In genomic region chr7:2247141-2247985, GRCh38 we compare ENCODE assay signal across 9 cellular contexts. TPM values are rescaled to one million over a fixed set of nuclear protein-coding genes. Genes with fewer than 3 reads are reported as not detected.
DNase-seq lines count a peak whose midpoint lies in the region; ATAC-seq and TF ChIP-seq lines count a peak whose summit lies in the region.
"Had no signal": no experiment of that assay in that cellular context is flagged by ENCODE, and none has a peak within 500 bp of the region (broad histone marks: within the 10 kb centered on the region; RNA-seq: fewer than 3 reads in every experiment).

No MANE protein-coding gene starts in this region.

- H3K27me3 Mint-ChIP-seq in endothelial cell (ENCODE audit: unreplicated experiment), result peaks cover 7% of the 10 kb centered on the region

- H3K36me3 ChIP-seq in Peyer's patch (no peaks in the 10 kb centered on the region), psoas muscle (ENCODE audit: insufficient read depth in 1 of 2, low read depth in 1 of 2) (no peaks in the 10 kb centered on the region)

- H3K4me3 Mint-ChIP-seq in endothelial cell (ENCODE audit: unreplicated experiment), result no peak overlapping the region

- H3K4me3 ChIP-seq in Peyer's patch (no peak overlapping the region), psoas muscle (no peak overlapping the region)
- H3K4me3 ChIP-seq: SK-N-MC had no signal

- H3K36me3 Mint-ChIP-seq in endothelial cell (ENCODE audit: low read depth, unreplicated experiment), result peaks cover 3% of the 10 kb centered on the region

- H3K9me3 ChIP-seq in Peyer's patch (no peaks in the 10 kb centered on the region), psoas muscle (no peaks in the 10 kb centered on the region)

- TF ChIP-seq CTCF in Peyer's patch (IDR thresholded peaks at IDR 0.05) (peak; percentile 28 to 50 (median 38)), endothelial cell (IDR thresholded peaks at IDR 0.05; ENCODE audit: unreplicated experiment) (peak; percentile 79), psoas muscle (IDR thresholded peaks at IDR 0.05) (peak; percentile 42), omental fat pad (IDR thresholded peaks at IDR 0.05) (peak in 1 of 3 donors; percentile 18)

- intact Hi-C loops in psoas muscle (cut with DNase I), result loop anchor here in 1 of 2 donors (5.0 kb wide), 1 partner anchor 105 kb away; the partner anchor contains the start of gene EIF3B

- ATAC-seq in psoas muscle (peak in 2 of 4 donors; percentile 31 to 38), HG02763 (IDR thresholded peaks at IDR 0.05; ENCODE audit: unreplicated experiment) (no peak), omental fat pad (ENCODE audit: low FRiP score) (no peak)

- no peak for TF ChIP-seq POLR2A in Peyer's patch (IDR thresholded peaks at IDR 0.05)

- 67 to 68% (median 67%) methylated on average over 28 to 36 of the region's 36 CpGs for WGBS in psoas muscle, 3 donors

- no peak overlapping the region for H3K27ac Mint-ChIP-seq in endothelial cell (ENCODE audit: unreplicated experiment)

- H3K4me1 ChIP-seq in Peyer's patch (peaks cover 0 to 21% (median 9%) of the 10 kb centered on the region in 4 donors), psoas muscle (peaks cover 4% of the 10 kb centered on the region)

- H3K27ac ChIP-seq in Peyer's patch, result no peak overlapping the region
- no peak overlapping the region for H3K27ac ChIP-seq in psoas muscle
- H3K27ac ChIP-seq: SK-N-MC had no signal

- H3K4me1 Mint-ChIP-seq in endothelial cell (ENCODE audit: unreplicated experiment), result peaks cover 26% of the 10 kb centered on the region

- H3K9me3 Mint-ChIP-seq in endothelial cell (ENCODE audit: unreplicated experiment), result no peaks in the 10 kb centered on the region

- DNase-seq in DMS153 (lab: John Stamatoyannopoulos, UW) (peak; percentile 2), DMS153 treated with DMSO at 0.1 percent for 48 hours (lab: John Stamatoyannopoulos, UW; ENCODE audit: unreplicated experiment) (no peak), Peyer's patch (no peak), endothelial cell (ENCODE audit: low spot score) (peak; percentile 79), psoas muscle (no peak), omental fat pad (ENCODE audit: low spot score) (no peak), NCI-H2196 (lab: John Stamatoyannopoulos, UW; ENCODE audit: unreplicated experiment) (no peak)

- H3K27me3 ChIP-seq in Peyer's patch, result no peaks in the 10 kb centered on the region
- no peaks in the 10 kb centered on the region for H3K27me3 ChIP-seq in psoas muscle (ENCODE audit: insufficient read depth in 3 of 3, low read length in 2 of 3)

RNA-seq across cellular contexts. Expression of gene NUDT1, which starts 5.3 kb away (rescaled TPM):
- total RNA-seq in Peyer's patch (10 to 100 TPM in 2 of 4 donors, 1 to 10 TPM in 2; 3.2 to 75.1 (median 11.6) TPM), endothelial cell (ENCODE audit: unreplicated experiment) (14.2 TPM), psoas muscle (10 to 100 TPM in 2 of 4 donors, 1 to 10 TPM in 2; 5.6 to 12.4 (median 8.4) TPM), omental fat pad (10 to 100 TPM; 15.3 to 24.0 (median 16.8) TPM)
- polyA plus RNA-seq in psoas muscle, result 10 to 100 TPM; 13.6 to 29.2 (median 19.1) TPM

RNA-seq across cellular contexts. Expression of gene MRM2, which starts 5.4 kb away (rescaled TPM):
- total RNA-seq in Peyer's patch (10 to 100 TPM in 3 of 4 donors, 1 to 10 TPM in 1; 8.1 to 19.0 (median 13.0) TPM), endothelial cell (ENCODE audit: unreplicated experiment) (19.1 TPM), psoas muscle (10 to 100 TPM; 15.9 to 21.9 (median 18.4) TPM), omental fat pad (10 to 100 TPM; 11.9 to 15.4 (median 13.3) TPM)
- polyA plus RNA-seq in psoas muscle, result 10 to 100 TPM; 21.6 to 53.0 (median 41.1) TPM

RNA-seq across cellular contexts. Expression of gene MAD1L1, which starts 14.6 kb away (rescaled TPM):
- total RNA-seq in Peyer's patch, result 100 to 1,000 TPM in 1 of 4 donors, 10 to 100 TPM in 3; 43.9 to 417 (median 59.1) TPM
- 43.3 TPM for total RNA-seq in endothelial cell (ENCODE audit: unreplicated experiment)
- total RNA-seq in psoas muscle, result 10 to 100 TPM; 11.8 to 16.4 (median 15.3) TPM
- 10 to 100 TPM; 11.7 to 17.5 (median 17.5) TPM for polyA plus RNA-seq in psoas muscle
- total RNA-seq in omental fat pad, result 10 to 100 TPM; 18.4 to 39.1 (median 25.7) TPM

Comparison
In these comparisons a context has a peak if more than half of its experiments do, and no peak if none do; other contexts are left out.
1. DNase-seq: peak in DMS153 (single experiment) and endothelial cell (single experiment); none in DMS153 treated with DMSO at 0.1 percent for 48 hours (single experiment), Peyer's patch (0 of 3), psoas muscle (0 of 2), omental fat pad (single experiment) and NCI-H2196 (single experiment).